In the genomic region with DNA sequence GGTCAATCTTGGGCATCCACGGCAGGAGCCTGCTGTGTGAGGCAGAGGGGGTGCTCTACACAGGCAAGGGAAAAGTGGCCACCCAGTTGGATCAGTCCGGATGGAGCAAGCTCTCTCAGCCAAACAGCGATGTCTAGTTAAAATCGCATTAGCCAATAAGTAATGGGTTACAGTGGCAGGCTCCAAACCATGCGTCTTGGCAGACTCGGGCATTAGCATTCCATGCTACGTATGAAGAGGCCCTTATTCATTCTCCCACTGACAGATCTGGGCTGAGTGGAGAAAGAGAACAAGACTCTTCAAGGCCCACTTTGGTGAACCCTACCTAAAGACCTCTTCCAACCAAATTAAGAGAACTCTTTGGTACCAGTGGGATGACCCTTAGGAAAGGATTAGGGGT, we compare ENCODE assay signal across 23 cellular contexts. TPM values are rescaled to one million over a fixed set of nuclear protein-coding genes. Genes with fewer than 3 reads are reported as not detected.
A peak's percentile ranks its signal among the peaks of the same experiment; 100 is the strongest.
DNase-seq lines count a peak whose midpoint lies in the region; ATAC-seq and TF ChIP-seq lines count a peak whose summit lies in the region.
"Had no signal": no experiment of that assay in that cellular context is flagged by ENCODE, and none has a peak within 500 bp of the region (broad histone marks: within the 10 kb centered on the region; RNA-seq: fewer than 3 reads in every experiment).

No MANE protein-coding gene starts in this region.

- H3K27ac Mint-ChIP-seq in MCF 10A (ENCODE audit: low read depth, unreplicated experiment) (no peak overlapping the region), nephron (peak overlapping the region in 2 of 3 experiments; percentile 30 to 68)

- H3K9me3 ChIP-seq in breast epithelium, result no peaks in the 10 kb centered on the region
- H3K9me3 ChIP-seq: Peyer's patch, SJCRH30 had no signal

- intact Hi-C loops in breast epithelium (cut with DNase I; ENCODE audit: low total_unique reads) (no loop called here), MCF 10A (cut with micrococcal nuclease) (no loop called here)

- H3K9me3 Mint-ChIP-seq in MCF 10A (ENCODE audit: unreplicated experiment) (no peaks in the 10 kb centered on the region), nephron (no peaks in the 10 kb centered on the region)
- H3K9me3 Mint-ChIP-seq: CD14-positive monocyte had no signal

- no peak for ATAC-seq in GM18867 (IDR thresholded peaks at IDR 0.05; ENCODE audit: unreplicated experiment)
- no peak for ATAC-seq in HG03139 (IDR thresholded peaks at IDR 0.05; ENCODE audit: unreplicated experiment)
- no peak for ATAC-seq in HG03108 (IDR thresholded peaks at IDR 0.05; ENCODE audit: unreplicated experiment)

- H3K4me1 Mint-ChIP-seq in MCF 10A (ENCODE audit: insufficient read depth, unreplicated experiment) (no peaks in the 10 kb centered on the region), nephron (peaks cover 30% of the 10 kb centered on the region)

- peaks cover 0 to 12% of the 10 kb centered on the region in 2 donors for H3K4me1 ChIP-seq in breast epithelium
- H3K4me1 ChIP-seq: Peyer's patch, SJCRH30 had no signal

- H3K27me3 Mint-ChIP-seq in MCF 10A (ENCODE audit: insufficient read depth, unreplicated experiment) (no peaks in the 10 kb centered on the region), nephron (ENCODE audit: low read depth) (no peaks in the 10 kb centered on the region)

- no peaks in the 10 kb centered on the region for H3K36me3 ChIP-seq in breast epithelium

- POLR2A ChIA-PET in MCF 10A (lab: Yijun Ruan, JAX), result no interaction called here

- no peak overlapping the region for H3K4me3 ChIP-seq in breast epithelium
- no peak overlapping the region for H3K4me3 ChIP-seq in fibroblast of mammary gland (ENCODE audit: control insufficient read depth, low read depth, low read length)
- H3K4me3 ChIP-seq: Peyer's patch, SJCRH30 had no signal

- H3K27ac ChIP-seq in breast epithelium, result peak overlapping the region; percentile 38 to 60
- H3K27ac ChIP-seq: Peyer's patch, SJCRH30 had no signal

- BruUV-seq in MCF 10A (replicated peaks; lab: Mats Ljungman, UMichigan), result no TSS peak

- H3K27me3 ChIP-seq in breast epithelium, result no peaks in the 10 kb centered on the region
- H3K27me3 ChIP-seq: Peyer's patch, SJCRH30 had no signal

- DNase-seq in breast epithelium (ENCODE audit: low spot score in 2 of 2) (no peak), MCF 10A (ENCODE audit: unreplicated experiment) (no peak), fibroblast of mammary gland (ENCODE audit: low read depth) (peak; percentile 34), cerebellar nuclear complex (lab: John Stamatoyannopoulos, UW) (no peak)
- DNase-seq: 8988T, AML-193, H7, Kasumi-1, MM.1S, NCI-H1048, NCI-H1417 treated with DMSO at 0.1 percent for 48 hours, NCI-H2029, NCI-H2227 treated with DMSO at 0.1 percent for 48 hours, NCI-H510A, NCI-H748 treated with DMSO at 0.1 percent for 48 hours, SJCRH30 had no signal

- H3K36me3 Mint-ChIP-seq in MCF 10A (ENCODE audit: insufficient read depth, unreplicated experiment) (peaks cover 48% of the 10 kb centered on the region), nephron (ENCODE audit: low read depth) (peaks cover 67% of the 10 kb centered on the region)

- no peak overlapping the region for H3K4me3 Mint-ChIP-seq in MCF 10A (ENCODE audit: unreplicated experiment)
- no peak overlapping the region for H3K4me3 Mint-ChIP-seq in nephron
- H3K4me3 Mint-ChIP-seq: CD14-positive monocyte had no signal

- no peak for TF ChIP-seq CTCF in breast epithelium (IDR thresholded peaks at IDR 0.05)
- no peak for TF ChIP-seq CTCF in MCF 10A (IDR thresholded peaks at IDR 0.05; ENCODE audit: unreplicated experiment)
- TF ChIP-seq CTCF in fibroblast of mammary gland (conservative IDR thresholded peaks at IDR 0.05; ENCODE audit: control insufficient read depth, insufficient read depth, low read depth, low read length), result no peak
- no peak for TF ChIP-seq CTCF in nephron (IDR thresholded peaks at IDR 0.05; ENCODE audit: unreplicated experiment in 3 of 3)

- no peak for TF ChIP-seq POLR2A in breast epithelium (IDR thresholded peaks at IDR 0.05)

- CTCF ChIA-PET in MCF 10A (lab: Yijun Ruan, JAX), result interaction anchor here (1.8 kb wide), 1 partner anchor 339 kb away, joined by 3 read pairs; no protein-coding TSS in a partner anchor

RNA-seq across cellular contexts. Expression of a gene that starts 49.3 kb away (rescaled TPM):
- 1 to 10 TPM in 1 of 3 donors, under 1 TPM in 2; 0.29 to 3.5 (median 0.98) TPM for total RNA-seq in breast epithelium
- 25.7 and 54.1 TPM in 2 replicates for total RNA-seq in MCF 10A (2022)

RNA-seq across cellular contexts. Expression of a gene that starts 52.4 kb away (rescaled TPM):
- total RNA-seq in breast epithelium, result not detected
- total RNA-seq in MCF 10A (2022), result not detected in 2 replicates
- total RNA-seq: Daoy, H7, Peyer's patch, SJCRH30 had no signal
